In genomic region chr19:55436847-55437246, GRCh38 we compare ENCODE assay signal across 15 cellular contexts. TPM values are rescaled to one million over a fixed set of nuclear protein-coding genes. Genes with fewer than 3 reads are reported as not detected.
DNase-seq lines count a peak whose midpoint lies in the region; ATAC-seq, FAIRE-seq and TF ChIP-seq lines count a peak whose summit lies in the region.
"Had no signal": no experiment of that assay in that cellular context is flagged by ENCODE, and none has a peak within 500 bp of the region (broad histone marks: within the 10 kb centered on the region; RNA-seq: fewer than 3 reads in every experiment).

No MANE protein-coding gene starts in this region.

- intact Hi-C loops in K562 (cut with micrococcal nuclease) = no loop called here
- intact Hi-C loops in A673 (cut with micrococcal nuclease; ENCODE audit: unreplicated experiment) = no loop called here

- POLR2A ChIA-PET in A549 (lab: Yijun Ruan, JAX) = interaction anchor here (1.1 to 1.7 kb wide), 2 partner anchors 29 to 30 kb away, joined by 3 to 12 read pairs; partner anchors contain the start of gene UBE2S
- POLR2A ChIA-PET in K562 (lab: Yijun Ruan, JAX) = interaction anchor here (0.6 to 1.7 kb wide), 11 partner anchors 10 to 84 kb away, joined by 3 to 9 read pairs (median 4); partner anchors contain the start of gene UBE2S
- POLR2A ChIA-PET in A673 (lab: Charles Lee; ENCODE audit: low non-redundant PET) = no interaction called here

- 20% methylated on average over 8 of the region's 8 CpGs for WGBS in A549 (ENCODE audit: missing lambda C conversion rate)
- WGBS in K562 (ENCODE audit: insufficient coverage, low coverage, missing lambda C conversion rate) = 21% methylated on average over 8 of the region's 8 CpGs

- H3K36me3 ChIP-seq in H7 (replicated peaks; ENCODE audit: control insufficient read depth, insufficient read depth, low read length) (no peaks in the 10 kb centered on the region), K562 (ENCODE audit: control insufficient read depth, insufficient read depth, low read length) (no peaks in the 10 kb centered on the region), A673 (ENCODE audit: insufficient read depth, low read length, poor library complexity, severe bottlenecking) (no peaks in the 10 kb centered on the region)
- H3K36me3 ChIP-seq: HAP-1 had no signal

- no peak overlapping the region for H3K4me2 ChIP-seq in A549
- H3K4me2 ChIP-seq in K562 (ENCODE audit: insufficient read depth, low read length) = no peak overlapping the region

- H3K9me3 ChIP-seq in A549 (no peaks in the 10 kb centered on the region; the same call in 2 of the 3 replicates), K562 (replicated peaks; ENCODE audit: control insufficient read depth, insufficient read depth, low read depth, low read length) (no peaks in the 10 kb centered on the region), A673 (ENCODE audit: low read depth, low read length, poor library complexity, severe bottlenecking) (no peaks in the 10 kb centered on the region)
- H3K9me3 ChIP-seq: HAP-1 had no signal

- TF ChIP-seq EP300 in A549 (IDR thresholded peaks at IDR 0.05) = no peak
- no peak for TF ChIP-seq EP300 in K562 (IDR thresholded peaks at IDR 0.05; ENCODE audit: low read length)

- TF ChIP-seq CTCF in A549 (IDR thresholded peaks at IDR 0.05) (no peak), K562 (IDR thresholded peaks at IDR 0.05 in 2 of 3, conservative IDR thresholded peaks at IDR 0.05 in 1 of 3; ENCODE audit: insufficient read depth in 2 of 3, low read depth in 1 of 3, low read length in 3 of 3) (no peak), A673 (conservative IDR thresholded peaks at IDR 0.05; ENCODE audit: low read depth, low read length) (no peak)

- H3K9ac ChIP-seq in K562 (ENCODE audit: insufficient read depth in 1 of 2, low read depth in 2 of 2, low read length in 2 of 2) = no peak overlapping the region

- no peak overlapping the region for H2AFZ ChIP-seq in K562 (ENCODE audit: low read depth, low read length)

- H3K4me1 ChIP-seq in A549 (peaks cover 5% of the 10 kb centered on the region; the same call in 2 of the 3 replicates), K562 (replicated peaks in 1 of 2; ENCODE audit: control insufficient read depth in 2 of 2, insufficient read depth in 2 of 2, low read length in 2 of 2) (peaks cover 10 to 36% of the 10 kb centered on the region in 2 experiments), A673 (ENCODE audit: insufficient read depth, low read length, poor library complexity, severe bottlenecking) (peaks cover 10% of the 10 kb centered on the region)
- H3K4me1 ChIP-seq: HAP-1 had no signal

- no peak for TF ChIP-seq POLR2A in A549 (IDR thresholded peaks at IDR 0.05; ENCODE audit: low read length)
- TF ChIP-seq POLR2A in K562 (conservative IDR thresholded peaks at IDR 0.05) = no peak

- ATAC-seq in A549 (no peak; a peak in 1 of 6 replicates), K562 (no peak), GM19035 (IDR thresholded peaks at IDR 0.05; ENCODE audit: unreplicated experiment) (no peak)

- BruUV-seq in K562 (replicated peaks; lab: Mats Ljungman, UMichigan) = no TSS peak
- no TSS peak for BruUV-seq in A673 (replicated peaks; lab: Mats Ljungman, UMichigan)

- FAIRE-seq in A549 (lab: Jason Lieb, UNC) = no peak
- FAIRE-seq in K562 (lab: Jason Lieb, UNC) = no peak
- no peak for FAIRE-seq in frontal cortex (lab: Jason Lieb, UNC)
- FAIRE-seq: D721Med had no signal

- H3K27ac ChIP-seq in A549 (no peak overlapping the region), K562 (ENCODE audit: extremely low read depth, low read depth, low read length) (no peak overlapping the region), A673 (ENCODE audit: low read depth, low read length, poor library complexity, severe bottlenecking) (no peak overlapping the region)
- H3K27ac ChIP-seq: C4-2B had no signal

- H3K9me1 ChIP-seq in K562 (ENCODE audit: control insufficient read depth, insufficient read depth, low read length) = no peaks in the 10 kb centered on the region

- H3K4me3 ChIP-seq in A549 (no peak overlapping the region), H7 (ENCODE audit: insufficient read depth, low read depth, low read length) (no peak overlapping the region), K562 (no peak overlapping the region), A673 (ENCODE audit: low read depth, low read length, poor library complexity, severe bottlenecking) (no peak overlapping the region)
- H3K4me3 ChIP-seq: HAP-1 had no signal

- in situ Hi-C loops in K562 (cut with MboI) = loop anchor here (25.0 kb wide), 1 partner anchor 775 kb away; the partner anchor contains the start of gene LILRB4

- no peak for DNase-seq in A549 (ENCODE audit: low read depth in 1 of 2, low spot score in 1 of 2)
- DNase-seq in H7 = peak; percentile 57
- DNase-seq in K562 (ENCODE audit: extremely low read depth in 1 of 4, low spot score in 3 of 4) = no peak
- no peak for DNase-seq in frontal cortex (ENCODE audit: low spot score in 2 of 2)
- DNase-seq in A673 (ENCODE audit: low spot score) = no peak
- DNase-seq: GF-D8, GOT3 had no signal

- CTCF ChIA-PET in A549 (lab: Yijun Ruan, JAX) (interaction anchor here (0.7 to 2.9 kb wide), 21 partner anchors 9 to 296 kb away, joined by 3 to 23 read pairs (median 4); partner anchors contain the start of genes ISOC2 and TMEM238), K562 (lab: Yijun Ruan, JAX; ENCODE audit: low intra/inter-chr PET ratio) (no interaction called here), A673 (lab: Charles Lee) (interaction anchor here (0.7 kb wide), 1 partner anchor 67 kb away, joined by 3 read pairs; no protein-coding TSS in a partner anchor)

- H3K79me2 ChIP-seq in K562 (ENCODE audit: control insufficient read depth, insufficient read depth, low read length) = no peaks in the 10 kb centered on the region

- peaks cover 14% of the 10 kb centered on the region for H4K20me1 ChIP-seq in K562 (replicated peaks; ENCODE audit: control insufficient read depth, insufficient read depth, low read length)

- H3K27me3 ChIP-seq in H7 (ENCODE audit: control insufficient read depth, insufficient read depth, low read length) (peaks cover 37% of the 10 kb centered on the region), K562 (ENCODE audit: control insufficient read depth in 2 of 2, insufficient read depth in 2 of 2, low read length in 2 of 2) (peaks cover 0 to 9% of the 10 kb centered on the region in 2 experiments; a peak in 2 of 5 replicates), A673 (replicated peaks; ENCODE audit: insufficient read depth, low read depth, low read length, poor library complexity) (peaks cover 15% of the 10 kb centered on the region)

- TF ChIP-seq RAD21 in A549 (conservative IDR thresholded peaks at IDR 0.05 in 1 of 2, IDR thresholded peaks at IDR 0.05 in 1 of 2) (no peak), K562 (CRISPR knock-in tag; conservative IDR thresholded peaks at IDR 0.05 in 1 of 2, IDR thresholded peaks at IDR 0.05 in 1 of 2) (no peak)

RNA-seq across cellular contexts. Expression of gene SHISA7, which starts 6.3 kb away (rescaled TPM):
- polyA plus RNA-seq in A549 (2011; rRNA removed) (0.03 TPM in 1 of 2 replicates, not detected in the other), A549 (2017; fragmentation: RNase III; extraction: RNeasy Plus Mini Kit Qiagen cat#74134 plus additional on column Dnase treatment) (0.01 TPM in 1 of 3 replicates, not detected in the others), K562 (2011; rRNA removed) (0.04 and 0.07 TPM in 2 replicates), K562 (2014; fragmentation: Illumina TruSeq; extraction: Trizol) (0.36 TPM in 2 replicates), K562 (2014; fragmentation: Nextera tagmentation; extraction: Ambion mirVana) (under 1 TPM; 0.01 to 0.03 TPM), K562 (2014; rRNA removed) (0.08 and 0.18 TPM in 2 replicates)
- polyA plus RNA-seq in A549 (2012; cell fraction: cytosol; rRNA removed) = not detected in 2 replicates
- polyA plus RNA-seq in A549 (2012; cell fraction: nucleus; rRNA removed) = 0.01 TPM in 1 of 2 replicates, not detected in the other
- polyA minus RNA-seq in A549 (2011; rRNA and poly(A)+ RNA removed) = 0.15 TPM in 1 of 2 replicates, not detected in the other
- 0.04 and 0.07 TPM in 2 replicates for total RNA-seq in H7 (2014; rRNA removed; shearing (Covaris generic))
- 0.63 and 0.81 TPM in 2 replicates for total RNA-seq in K562 (2011; cell fraction: chromatin; rRNA removed; ENCODE audit: low replicate concordance)
- total RNA-seq in K562 (2011; cell fraction: nucleolus; rRNA removed) = 0.33 and 0.39 TPM in 2 replicates
- total RNA-seq in K562 (2011; cell fraction: nucleoplasm; rRNA removed) = 0.29 and 0.38 TPM in 2 replicates
- total RNA-seq in K562 (2014; rRNA removed) (0.05 and 0.08 TPM in 2 replicates), K562 (2014; rRNA removed; fragmentation: Illumina TruSeq; extraction: Trizol) (0.04 and 0.13 TPM in 2 replicates), K562 (2015; rRNA removed; fragmentation: Illumina TruSeq; extraction: Trizol) (0.07 and 0.08 TPM in 2 replicates), K562 (2021) (0.34 and 0.40 TPM in 2 replicates), frontal cortex (4.5 TPM), A673 (2021) (0.21 and 0.26 TPM in 2 replicates)
- 0.12 and 0.16 TPM in 2 replicates for polyA plus RNA-seq in K562 (2011; cell fraction: cytosol; rRNA removed)
- 0.15 and 0.51 TPM in 2 replicates for polyA plus RNA-seq in K562 (2011; cell fraction: nucleus; rRNA removed)
- 0.23 and 0.33 TPM in 2 replicates for polyA plus RNA-seq in K562 (2012)
- 0.12 and 0.18 TPM in 2 replicates for polyA minus RNA-seq in K562 (2011; rRNA and poly(A)+ RNA removed)
- polyA minus RNA-seq in K562 (2011; cell fraction: cytosol; rRNA and poly(A)+ RNA removed) = 0.29 TPM in 1 of 2 replicates, not detected in the other
- polyA minus RNA-seq in K562 (2011; cell fraction: nucleus; rRNA and poly(A)+ RNA removed) = 0.11 and 0.27 TPM in 2 replicates
- total RNA-seq: A172; Caco-2; CD4-positive, alpha-beta T cell had no signal
- polyA plus RNA-seq: BJ had no signal

RNA-seq across cellular contexts. Expression of gene ISOC2, which starts 24.6 kb away (rescaled TPM):
- polyA plus RNA-seq in A549 (2011; rRNA removed) = 45.3 and 51.5 TPM in 2 replicates
- polyA plus RNA-seq in A549 (2012; cell fraction: cytosol; rRNA removed) = 79.6 and 132 TPM in 2 replicates
- 77.2 and 99.3 TPM in 2 replicates for polyA plus RNA-seq in A549 (2012; cell fraction: nucleus; rRNA removed)
- polyA plus RNA-seq in A549 (2017; fragmentation: RNase III; extraction: RNeasy Plus Mini Kit Qiagen cat#74134 plus additional on column Dnase treatment) = 52.7 to 57.8 TPM (median 54.1 TPM) in 3 replicates
- polyA minus RNA-seq in A549 (2011; rRNA and poly(A)+ RNA removed) = 16.2 and 19.7 TPM in 2 replicates
- total RNA-seq in H7 (2014; rRNA removed; shearing (Covaris generic)) = 178 and 185 TPM in 2 replicates
- total RNA-seq in K562 (2011; cell fraction: chromatin; rRNA removed; ENCODE audit: low replicate concordance) = 20.9 and 73.4 TPM in 2 replicates
- 94.4 and 96.2 TPM in 2 replicates for total RNA-seq in K562 (2011; cell fraction: nucleolus; rRNA removed)
- total RNA-seq in K562 (2011; cell fraction: nucleoplasm; rRNA removed) = 62.6 and 89.3 TPM in 2 replicates
- 229 and 491 TPM in 2 replicates for total RNA-seq in K562 (2014; rRNA removed)
- total RNA-seq in K562 (2014; rRNA removed; fragmentation: Illumina TruSeq; extraction: Trizol) = 16.7 and 26.3 TPM in 2 replicates
- total RNA-seq in K562 (2015; rRNA removed; fragmentation: Illumina TruSeq; extraction: Trizol) = 99.3 and 105 TPM in 2 replicates
- 135 and 150 TPM in 2 replicates for total RNA-seq in K562 (2021)
- 58.3 and 94.6 TPM in 2 replicates for polyA plus RNA-seq in K562 (2011; rRNA removed)
- polyA plus RNA-seq in K562 (2011; cell fraction: cytosol; rRNA removed) = 109 and 317 TPM in 2 replicates
- polyA plus RNA-seq in K562 (2011; cell fraction: nucleus; rRNA removed) = 145 and 201 TPM in 2 replicates
- polyA plus RNA-seq in K562 (2012) = 123 and 126 TPM in 2 replicates
- polyA plus RNA-seq in K562 (2014; fragmentation: Illumina TruSeq; extraction: Trizol) = 52.8 and 117 TPM in 2 replicates
- 1 to 10 TPM; 1.2 to 6.2 TPM for polyA plus RNA-seq in K562 (2014; fragmentation: Nextera tagmentation; extraction: Ambion mirVana)
- 172 and 196 TPM in 2 replicates for polyA plus RNA-seq in K562 (2014; rRNA removed)
- polyA minus RNA-seq in K562 (2011; rRNA and poly(A)+ RNA removed) = 13.9 and 17.6 TPM in 2 replicates
- polyA minus RNA-seq in K562 (2011; cell fraction: cytosol; rRNA and poly(A)+ RNA removed) = 48.0 and 65.9 TPM in 2 replicates
- 45.9 and 53.4 TPM in 2 replicates for polyA minus RNA-seq in K562 (2011; cell fraction: nucleus; rRNA and poly(A)+ RNA removed)
- total RNA-seq in frontal cortex = 12.2 TPM
- total RNA-seq in A673 (2021) = 33.2 and 40.6 TPM in 2 replicates

RNA-seq across cellular contexts. Expression of gene C19orf85, which starts 27.7 kb away (rescaled TPM):
- polyA plus RNA-seq in A549 (2011; rRNA removed) = not detected in 2 replicates
- not detected in 2 replicates for polyA plus RNA-seq in A549 (2012; cell fraction: cytosol; rRNA removed)
- not detected in 2 replicates for polyA plus RNA-seq in A549 (2012; cell fraction: nucleus; rRNA removed)
- not detected in 3 replicates for polyA plus RNA-seq in A549 (2017; fragmentation: RNase III; extraction: RNeasy Plus Mini Kit Qiagen cat#74134 plus additional on column Dnase treatment)
- polyA minus RNA-seq in A549 (2011; rRNA and poly(A)+ RNA removed) = not detected in 2 replicates
- 1.6 and 3.7 TPM in 2 replicates for total RNA-seq in H7 (2014; rRNA removed; shearing (Covaris generic))
- total RNA-seq in K562 (2011; cell fraction: chromatin; rRNA removed; ENCODE audit: low replicate concordance) = not detected in 2 replicates
- not detected in 2 replicates for total RNA-seq in K562 (2011; cell fraction: nucleolus; rRNA removed)
- not detected in 2 replicates for total RNA-seq in K562 (2011; cell fraction: nucleoplasm; rRNA removed)
- total RNA-seq in K562 (2014; rRNA removed) = not detected in 2 replicates
- total RNA-seq in K562 (2014; rRNA removed; fragmentation: Illumina TruSeq; extraction: Trizol) = not detected in 2 replicates
- not detected in 2 replicates for total RNA-seq in K562 (2015; rRNA removed; fragmentation: Illumina TruSeq; extraction: Trizol)
- not detected in 2 replicates for total RNA-seq in K562 (2021)
- polyA plus RNA-seq in K562 (2011; rRNA removed) = not detected in 2 replicates
- polyA plus RNA-seq in K562 (2011; cell fraction: cytosol; rRNA removed) = not detected in 2 replicates
- polyA plus RNA-seq in K562 (2011; cell fraction: nucleus; rRNA removed) = not detected in 2 replicates
- polyA plus RNA-seq in K562 (2012) = not detected in 2 replicates
- polyA plus RNA-seq in K562 (2014; fragmentation: Illumina TruSeq; extraction: Trizol) = not detected in 2 replicates
- polyA plus RNA-seq in K562 (2014; fragmentation: Nextera tagmentation; extraction: Ambion mirVana) = not detected
- polyA plus RNA-seq in K562 (2014; rRNA removed) = not detected in 2 replicates
- polyA minus RNA-seq in K562 (2011; rRNA and poly(A)+ RNA removed) = not detected in 2 replicates
- not detected in 2 replicates for polyA minus RNA-seq in K562 (2011; cell fraction: cytosol; rRNA and poly(A)+ RNA removed)
- not detected in 2 replicates for polyA minus RNA-seq in K562 (2011; cell fraction: nucleus; rRNA and poly(A)+ RNA removed)
- total RNA-seq in frontal cortex = not detected
- not detected in 2 replicates for total RNA-seq in A673 (2021)
- total RNA-seq: A172; Caco-2; CD4-positive, alpha-beta T cell had no signal
- polyA plus RNA-seq: BJ had no signal

RNA-seq across cellular contexts. Expression of gene UBE2S, which starts 29.3 kb away (rescaled TPM):
- polyA plus RNA-seq in A549 (2011; rRNA removed) (139 and 153 TPM in 2 replicates), A549 (2017; fragmentation: RNase III; extraction: RNeasy Plus Mini Kit Qiagen cat#74134 plus additional on column Dnase treatment) (267 to 300 TPM (median 295 TPM) in 3 replicates), K562 (2011; rRNA removed) (157 and 191 TPM in 2 replicates), K562 (2014; fragmentation: Illumina TruSeq; extraction: Trizol) (242 and 275 TPM in 2 replicates), K562 (2014; fragmentation: Nextera tagmentation; extraction: Ambion mirVana) (1 to 10 TPM; 1.5 to 1.6 TPM), K562 (2014; rRNA removed) (332 and 771 TPM in 2 replicates)
- 416 and 480 TPM in 2 replicates for polyA plus RNA-seq in A549 (2012; cell fraction: cytosol; rRNA removed)
- 268 and 301 TPM in 2 replicates for polyA plus RNA-seq in A549 (2012; cell fraction: nucleus; rRNA removed)
- 169 and 175 TPM in 2 replicates for polyA minus RNA-seq in A549 (2011; rRNA and poly(A)+ RNA removed)
- 369 and 380 TPM in 2 replicates for total RNA-seq in H7 (2014; rRNA removed; shearing (Covaris generic))
- 68.3 and 99.1 TPM in 2 replicates for total RNA-seq in K562 (2011; cell fraction: chromatin; rRNA removed; ENCODE audit: low replicate concordance)
- total RNA-seq in K562 (2011; cell fraction: nucleolus; rRNA removed) = 71.6 and 79.7 TPM in 2 replicates
- 67.3 and 159 TPM in 2 replicates for total RNA-seq in K562 (2011; cell fraction: nucleoplasm; rRNA removed)
- total RNA-seq in K562 (2014; rRNA removed) (959 and 1,305 TPM in 2 replicates), K562 (2014; rRNA removed; fragmentation: Illumina TruSeq; extraction: Trizol) (35.0 and 65.5 TPM in 2 replicates), K562 (2015; rRNA removed; fragmentation: Illumina TruSeq; extraction: Trizol) (97.3 and 100 TPM in 2 replicates), K562 (2021) (390 and 411 TPM in 2 replicates), frontal cortex (28.9 TPM), A673 (2021) (509 and 587 TPM in 2 replicates)
- polyA plus RNA-seq in K562 (2011; cell fraction: cytosol; rRNA removed) = 285 and 290 TPM in 2 replicates
- 91.9 and 117 TPM in 2 replicates for polyA plus RNA-seq in K562 (2011; cell fraction: nucleus; rRNA removed)
- 169 and 283 TPM in 2 replicates for polyA plus RNA-seq in K562 (2012)
- 30.0 and 48.2 TPM in 2 replicates for polyA minus RNA-seq in K562 (2011; rRNA and poly(A)+ RNA removed)
- polyA minus RNA-seq in K562 (2011; cell fraction: cytosol; rRNA and poly(A)+ RNA removed) = 158 and 212 TPM in 2 replicates
- 18.3 and 33.0 TPM in 2 replicates for polyA minus RNA-seq in K562 (2011; cell fraction: nucleus; rRNA and poly(A)+ RNA removed)

RNA-seq across cellular contexts. Expression of gene ZNF628, which starts 39.6 kb away (rescaled TPM):
- polyA plus RNA-seq in A549 (2011; rRNA removed) (0.32 and 0.48 TPM in 2 replicates), A549 (2017; fragmentation: RNase III; extraction: RNeasy Plus Mini Kit Qiagen cat#74134 plus additional on column Dnase treatment) (4.7 to 5.9 TPM (median 5.7 TPM) in 3 replicates), K562 (2011; rRNA removed) (0.18 and 0.37 TPM in 2 replicates), K562 (2014; fragmentation: Illumina TruSeq; extraction: Trizol) (0.13 and 1.1 TPM in 2 replicates), K562 (2014; fragmentation: Nextera tagmentation; extraction: Ambion mirVana) (not detected), K562 (2014; rRNA removed) (3.7 and 6.4 TPM in 2 replicates)
- polyA plus RNA-seq in A549 (2012; cell fraction: cytosol; rRNA removed) = 2.5 and 4.8 TPM in 2 replicates
- polyA plus RNA-seq in A549 (2012; cell fraction: nucleus; rRNA removed) = 7.0 and 12.6 TPM in 2 replicates
- 0.70 and 1.0 TPM in 2 replicates for polyA minus RNA-seq in A549 (2011; rRNA and poly(A)+ RNA removed)
- 5.8 and 8.1 TPM in 2 replicates for total RNA-seq in H7 (2014; rRNA removed; shearing (Covaris generic))
- total RNA-seq in K562 (2011; cell fraction: chromatin; rRNA removed; ENCODE audit: low replicate concordance) = 2.3 and 4.5 TPM in 2 replicates
- 5.5 and 6.2 TPM in 2 replicates for total RNA-seq in K562 (2011; cell fraction: nucleolus; rRNA removed)
- 2.3 and 2.4 TPM in 2 replicates for total RNA-seq in K562 (2011; cell fraction: nucleoplasm; rRNA removed)
- total RNA-seq in K562 (2014; rRNA removed) (3.7 and 5.7 TPM in 2 replicates), K562 (2014; rRNA removed; fragmentation: Illumina TruSeq; extraction: Trizol) (not detected in 2 replicates), K562 (2015; rRNA removed; fragmentation: Illumina TruSeq; extraction: Trizol) (0.76 and 1.5 TPM in 2 replicates), K562 (2021) (12.9 and 13.6 TPM in 2 replicates), frontal cortex (0.41 TPM), A673 (2021) (11.9 and 16.7 TPM in 2 replicates)
- polyA plus RNA-seq in K562 (2011; cell fraction: cytosol; rRNA removed) = 0.28 and 1.3 TPM in 2 replicates
- polyA plus RNA-seq in K562 (2011; cell fraction: nucleus; rRNA removed) = 1.6 and 3.0 TPM in 2 replicates
- polyA plus RNA-seq in K562 (2012) = 6.5 and 9.2 TPM in 2 replicates
- polyA minus RNA-seq in K562 (2011; rRNA and poly(A)+ RNA removed) = 0.18 and 0.21 TPM in 2 replicates
- 3.8 and 5.5 TPM in 2 replicates for polyA minus RNA-seq in K562 (2011; cell fraction: cytosol; rRNA and poly(A)+ RNA removed)
- polyA minus RNA-seq in K562 (2011; cell fraction: nucleus; rRNA and poly(A)+ RNA removed) = 1.9 and 2.0 TPM in 2 replicates

Comparison
In these comparisons a context has a peak if more than half of its experiments do, and no peak if none do; other contexts are left out.
1. Of the 35 proteins assayed by ChIP-seq in both K562 and A549: peak only in K562: none; only in A549: none; in both: USF2; in neither: 34.